31 cellular contexts compared by ENCODE assay signal in genomic region chr10:123906884-123907652, GRCh38. TPM values are rescaled to one million over a fixed set of nuclear protein-coding genes. Genes with fewer than 3 reads are reported as not detected.
A peak's percentile ranks its signal among the peaks of the same experiment; 100 is the strongest.
DNase-seq lines count a peak whose midpoint lies in the region; FAIRE-seq and TF ChIP-seq lines count a peak whose summit lies in the region.
"Had no signal": no experiment of that assay in that cellular context is flagged by ENCODE, and none has a peak within 500 bp of the region (broad histone marks: within the 10 kb centered on the region; RNA-seq: fewer than 3 reads in every experiment).

No MANE protein-coding gene starts in this region.

- TF ChIP-seq CTCF in kidney (IDR thresholded peaks at IDR 0.05; ENCODE audit: borderline replicate concordance, extremely low read depth, insufficient read depth): no peak

- in situ Hi-C loops in ACHN (cut with HindIII; ENCODE audit: low pct_ligation_motif_present, low pct_unique_long_range_greater_than_20kb, low sequenced_read_pairs): no loop called here

- H3K36me3 ChIP-seq in kidney (ENCODE audit: control insufficient read depth in 1 of 2, insufficient read depth in 2 of 2, low read length in 2 of 2): no peaks in the 10 kb centered on the region
- H3K36me3 ChIP-seq: breast epithelium, MG63, right lobe of liver, upper lobe of left lung had no signal

- FAIRE-seq in kidney (lab: Jason Lieb, UNC): no peak
- FAIRE-seq: D721Med, GM18507 had no signal

- peak overlapping the region; percentile 12 to 68 for H3K27ac ChIP-seq in kidney (ENCODE audit: low read depth in 2 of 2, low read length in 2 of 2)
- H3K27ac ChIP-seq: breast epithelium, C4-2B, parathyroid adenoma, right lobe of liver, upper lobe of left lung had no signal

- no peaks in the 10 kb centered on the region for H3K9me3 ChIP-seq in kidney (ENCODE audit: control insufficient read depth in 1 of 2, low read length in 2 of 2)
- H3K9me3 ChIP-seq: breast epithelium, MG63, right lobe of liver, upper lobe of left lung had no signal

- peak; percentile 30 for DNase-seq in NCI-H345 (lab: John Stamatoyannopoulos, UW)
- DNase-seq in NCI-H345 treated with DMSO at 0.1 percent for 48 hours (lab: John Stamatoyannopoulos, UW; ENCODE audit: unreplicated experiment): no peak
- DNase-seq in NCI-H748 (lab: John Stamatoyannopoulos, UW; ENCODE audit: unreplicated experiment): peak; percentile 60
- DNase-seq in kidney: no peak
- no peak for DNase-seq in activated naive CD4-positive, alpha-beta T cell treated with anti-CD3 and anti-CD28 coated beads, Interleukin-2, amount 50 U/mL, for 16 hours
- no peak for DNase-seq in 8988T
- DNase-seq in ACHN: no peak
- no peak for DNase-seq in activated CD4-positive, alpha-beta T cell treated with anti-CD3 and anti-CD28 coated beads, Interleukin-2, amount 50 U/mL, for 4 hours
- DNase-seq: activated B cell treated with CpG ODN at 0.5 μM for 24 hours; activated CD4-positive, alpha-beta memory T cell treated with anti-CD3 and anti-CD28 coated beads for 36 hours; activated gamma-delta T cell; cortex of kidney; endodermal cell; HCEC 1CT; IMR-90; left cardiac atrium; mesenchymal stem cell; MG63; naive B cell; NCI-H187 treated with DMSO at 0.1 percent for 48 hours; NCI-H82; right lobe of liver; SHP77; SW 1271 had no signal

- peak overlapping the region in 1 of 2 donors; percentile 46 for H3K9ac ChIP-seq in kidney (ENCODE audit: low read length in 2 of 2)
- H3K9ac ChIP-seq: parathyroid adenoma had no signal

- intact Hi-C loops in kidney (cut with DNase I): no loop called here

- H3K4me3 ChIP-seq in kidney (ENCODE audit: low read length in 2 of 2): no peak overlapping the region
- H3K4me3 ChIP-seq: breast epithelium, MG63, right lobe of liver, upper lobe of left lung had no signal

- H3K4me1 ChIP-seq in kidney (ENCODE audit: control insufficient read depth in 1 of 2, insufficient read depth in 1 of 2, low read depth in 1 of 2, low read length in 2 of 2): peaks cover 0 to 5% of the 10 kb centered on the region in 2 donors
- H3K4me1 ChIP-seq: breast epithelium, parathyroid adenoma, right lobe of liver, upper lobe of left lung had no signal

RNA-seq across cellular contexts. Expression of gene CPXM2, which starts 15.5 kb away (rescaled TPM):
- total RNA-seq in kidney: 18.1 TPM
- 18.5 TPM for polyA plus RNA-seq in kidney (ENCODE audit: insufficient read depth, low read depth, low replicate concordance)
- total RNA-seq: activated B cell treated with CpG ODN at 0.5 μM for 24 hours; activated CD4-positive, alpha-beta memory T cell treated with anti-CD3 and anti-CD28 coated beads for 36 hours; IMR-90 had no signal
- polyA plus RNA-seq: AG04450, IMR-90 had no signal

Comparison
In these comparisons a context has a peak if more than half of its experiments do, and no peak if none do; other contexts are left out.
1. DNase-seq: peak in NCI-H345 (single experiment) and NCI-H748 (single experiment); none in NCI-H345 treated with DMSO at 0.1 percent for 48 hours (single experiment), kidney (single experiment), activated naive CD4-positive, alpha-beta T cell treated with anti-CD3 and anti-CD28 coated beads, Interleukin-2, amount 50 U/mL, for 16 hours (single experiment), 8988T (single experiment), ACHN (single experiment) and activated CD4-positive, alpha-beta T cell treated with anti-CD3 and anti-CD28 coated beads, Interleukin-2, amount 50 U/mL, for 4 hours (0 of 2).